ENCODE assay signal across 1 cellular context in the genomic region with DNA sequence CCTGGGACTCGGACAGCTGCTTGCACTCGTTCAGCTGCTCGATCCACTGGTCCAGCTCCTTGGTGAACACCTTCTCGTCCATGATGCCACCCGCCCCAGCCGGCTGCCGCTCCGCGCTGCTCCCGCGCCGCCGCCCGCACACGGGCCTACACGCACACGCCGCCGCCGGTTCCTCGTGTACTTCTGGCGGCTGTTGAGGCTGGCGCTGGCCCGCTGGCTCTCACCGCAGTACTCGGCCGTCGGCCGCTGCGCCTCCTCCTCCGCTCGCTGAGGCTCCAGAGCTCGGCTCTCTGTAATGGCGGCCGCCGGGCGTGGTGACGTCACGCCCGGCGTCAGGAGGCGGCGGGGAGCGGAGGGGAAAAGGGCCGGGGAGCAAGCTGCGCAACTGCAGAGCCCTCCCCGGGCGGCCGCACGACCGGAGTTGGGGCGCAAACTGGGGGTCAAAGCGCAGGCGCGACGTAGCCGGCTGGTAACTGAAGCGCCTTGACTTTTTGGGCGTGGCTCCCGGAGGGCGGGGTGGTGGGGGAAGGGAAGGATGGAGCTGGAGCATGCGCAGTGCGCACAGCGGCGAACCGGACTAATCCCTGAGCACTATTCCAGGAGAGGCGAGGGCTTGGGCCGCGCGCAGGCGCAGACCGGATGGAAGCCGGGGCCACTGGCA.
TF ChIP-seq lines count a peak whose summit lies in the region.

TSS of gene PPP2CA (minus strand) at position 294 of the 661 bp plus-strand sequence. CDS start at position 82, 212 bp downstream.

TF ChIP-seq in HepG2, 621 proteins besides CTCF, POLR2A, EP300 and RAD21 (continued from another document and continues in another):
- TF ChIP-seq, protein P1, sequence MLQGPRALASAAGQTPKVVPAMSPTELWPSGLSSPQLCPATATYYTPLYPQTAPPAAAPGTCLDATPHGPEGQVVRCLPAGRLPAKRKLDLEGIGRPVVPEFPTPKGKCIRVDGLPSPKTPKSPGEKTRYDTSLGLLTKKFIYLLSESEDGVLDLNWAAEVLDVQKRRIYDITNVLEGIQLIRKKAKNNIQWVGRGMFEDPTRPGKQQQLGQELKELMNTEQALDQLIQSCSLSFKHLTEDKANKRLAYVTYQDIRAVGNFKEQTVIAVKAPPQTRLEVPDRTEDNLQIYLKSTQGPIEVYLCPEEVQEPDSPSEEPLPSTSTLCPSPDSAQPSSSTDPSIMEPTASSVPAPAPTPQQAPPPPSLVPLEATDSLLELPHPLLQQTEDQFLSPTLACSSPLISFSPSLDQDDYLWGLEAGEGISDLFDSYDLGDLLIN (CRISPR knock-in tag; IDR thresholded peaks at IDR 0.05; ENCODE audit: borderline replicate concordance): no peak; the same call in 1 of the 2 replicates
- TF ChIP-seq HMG20A (CRISPR knock-in tag; IDR thresholded peaks at IDR 0.05; ENCODE audit: borderline replicate concordance): no peak
- peak; percentile 68; the same call in 1 of the 2 replicates for TF ChIP-seq DNMT1 (CRISPR knock-in tag; IDR thresholded peaks at IDR 0.05)
- no peak; the same call in none of the 2 replicates for TF ChIP-seq REPIN1 (CRISPR knock-in tag; IDR thresholded peaks at IDR 0.05; ENCODE audit: borderline replicate concordance, low read depth)
- TF ChIP-seq GATA4 (IDR thresholded peaks at IDR 0.05; ENCODE audit: borderline replicate concordance, low read depth): no peak; the same call in 1 of the 2 replicates
- TF ChIP-seq NPAS2 (CRISPR knock-in tag; IDR thresholded peaks at IDR 0.05; ENCODE audit: borderline replicate concordance): no peak
- TF ChIP-seq ZNF317 (CRISPR knock-in tag; IDR thresholded peaks at IDR 0.05): no peak
- no peak for TF ChIP-seq MLLT10 (CRISPR knock-in tag; IDR thresholded peaks at IDR 0.05)
- TF ChIP-seq, protein P2, sequence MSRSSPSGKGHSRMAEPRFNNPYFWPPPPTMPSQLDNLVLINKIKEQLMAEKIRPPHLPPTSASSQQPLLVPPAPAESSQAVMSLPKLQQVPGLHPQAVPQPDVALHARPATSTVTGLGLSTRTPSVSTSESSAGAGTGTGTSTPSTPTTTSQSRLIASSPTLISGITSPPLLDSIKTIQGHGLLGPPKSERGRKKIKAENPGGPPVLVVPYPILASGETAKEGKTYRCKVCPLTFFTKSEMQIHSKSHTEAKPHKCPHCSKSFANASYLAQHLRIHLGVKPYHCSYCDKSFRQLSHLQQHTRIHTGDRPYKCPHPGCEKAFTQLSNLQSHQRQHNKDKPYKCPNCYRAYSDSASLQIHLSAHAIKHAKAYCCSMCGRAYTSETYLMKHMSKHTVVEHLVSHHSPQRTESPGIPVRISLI (CRISPR knock-in tag; IDR thresholded peaks at IDR 0.05; ENCODE audit: borderline replicate concordance): 0 out of 2 replicates have a peak, but pooled peaks have one; percentile 44
- TF ChIP-seq ZGPAT (CRISPR knock-in tag; IDR thresholded peaks at IDR 0.05): peak; percentile 92
- TF ChIP-seq SOX6 (IDR thresholded peaks at IDR 0.05): no peak
- no peak for TF ChIP-seq SOX6 (CRISPR knock-in tag; IDR thresholded peaks at IDR 0.05)
- no peak for TF ChIP-seq ZNF615 (CRISPR knock-in tag; IDR thresholded peaks at IDR 0.05; ENCODE audit: borderline replicate concordance)
- TF ChIP-seq, protein P3, sequence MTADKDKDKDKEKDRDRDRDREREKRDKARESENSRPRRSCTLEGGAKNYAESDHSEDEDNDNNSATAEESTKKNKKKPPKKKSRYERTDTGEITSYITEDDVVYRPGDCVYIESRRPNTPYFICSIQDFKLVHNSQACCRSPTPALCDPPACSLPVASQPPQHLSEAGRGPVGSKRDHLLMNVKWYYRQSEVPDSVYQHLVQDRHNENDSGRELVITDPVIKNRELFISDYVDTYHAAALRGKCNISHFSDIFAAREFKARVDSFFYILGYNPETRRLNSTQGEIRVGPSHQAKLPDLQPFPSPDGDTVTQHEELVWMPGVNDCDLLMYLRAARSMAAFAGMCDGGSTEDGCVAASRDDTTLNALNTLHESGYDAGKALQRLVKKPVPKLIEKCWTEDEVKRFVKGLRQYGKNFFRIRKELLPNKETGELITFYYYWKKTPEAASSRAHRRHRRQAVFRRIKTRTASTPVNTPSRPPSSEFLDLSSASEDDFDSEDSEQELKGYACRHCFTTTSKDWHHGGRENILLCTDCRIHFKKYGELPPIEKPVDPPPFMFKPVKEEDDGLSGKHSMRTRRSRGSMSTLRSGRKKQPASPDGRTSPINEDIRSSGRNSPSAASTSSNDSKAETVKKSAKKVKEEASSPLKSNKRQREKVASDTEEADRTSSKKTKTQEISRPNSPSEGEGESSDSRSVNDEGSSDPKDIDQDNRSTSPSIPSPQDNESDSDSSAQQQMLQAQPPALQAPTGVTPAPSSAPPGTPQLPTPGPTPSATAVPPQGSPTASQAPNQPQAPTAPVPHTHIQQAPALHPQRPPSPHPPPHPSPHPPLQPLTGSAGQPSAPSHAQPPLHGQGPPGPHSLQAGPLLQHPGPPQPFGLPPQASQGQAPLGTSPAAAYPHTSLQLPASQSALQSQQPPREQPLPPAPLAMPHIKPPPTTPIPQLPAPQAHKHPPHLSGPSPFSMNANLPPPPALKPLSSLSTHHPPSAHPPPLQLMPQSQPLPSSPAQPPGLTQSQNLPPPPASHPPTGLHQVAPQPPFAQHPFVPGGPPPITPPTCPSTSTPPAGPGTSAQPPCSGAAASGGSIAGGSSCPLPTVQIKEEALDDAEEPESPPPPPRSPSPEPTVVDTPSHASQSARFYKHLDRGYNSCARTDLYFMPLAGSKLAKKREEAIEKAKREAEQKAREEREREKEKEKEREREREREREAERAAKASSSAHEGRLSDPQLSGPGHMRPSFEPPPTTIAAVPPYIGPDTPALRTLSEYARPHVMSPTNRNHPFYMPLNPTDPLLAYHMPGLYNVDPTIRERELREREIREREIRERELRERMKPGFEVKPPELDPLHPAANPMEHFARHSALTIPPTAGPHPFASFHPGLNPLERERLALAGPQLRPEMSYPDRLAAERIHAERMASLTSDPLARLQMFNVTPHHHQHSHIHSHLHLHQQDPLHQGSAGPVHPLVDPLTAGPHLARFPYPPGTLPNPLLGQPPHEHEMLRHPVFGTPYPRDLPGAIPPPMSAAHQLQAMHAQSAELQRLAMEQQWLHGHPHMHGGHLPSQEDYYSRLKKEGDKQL (CRISPR knock-in tag; IDR thresholded peaks at IDR 0.05; ENCODE audit: low read depth): no peak
- peak; percentile 73 for TF ChIP-seq POLR2AphosphoS5 (IDR thresholded peaks at IDR 0.05; ENCODE audit: low read depth, low read length)
- 0 out of 2 replicates have a peak, but pooled peaks have one; percentile 6 for TF ChIP-seq BORCS8-MEF2B (CRISPR knock-in tag; IDR thresholded peaks at IDR 0.05)
- TF ChIP-seq, protein P4, sequence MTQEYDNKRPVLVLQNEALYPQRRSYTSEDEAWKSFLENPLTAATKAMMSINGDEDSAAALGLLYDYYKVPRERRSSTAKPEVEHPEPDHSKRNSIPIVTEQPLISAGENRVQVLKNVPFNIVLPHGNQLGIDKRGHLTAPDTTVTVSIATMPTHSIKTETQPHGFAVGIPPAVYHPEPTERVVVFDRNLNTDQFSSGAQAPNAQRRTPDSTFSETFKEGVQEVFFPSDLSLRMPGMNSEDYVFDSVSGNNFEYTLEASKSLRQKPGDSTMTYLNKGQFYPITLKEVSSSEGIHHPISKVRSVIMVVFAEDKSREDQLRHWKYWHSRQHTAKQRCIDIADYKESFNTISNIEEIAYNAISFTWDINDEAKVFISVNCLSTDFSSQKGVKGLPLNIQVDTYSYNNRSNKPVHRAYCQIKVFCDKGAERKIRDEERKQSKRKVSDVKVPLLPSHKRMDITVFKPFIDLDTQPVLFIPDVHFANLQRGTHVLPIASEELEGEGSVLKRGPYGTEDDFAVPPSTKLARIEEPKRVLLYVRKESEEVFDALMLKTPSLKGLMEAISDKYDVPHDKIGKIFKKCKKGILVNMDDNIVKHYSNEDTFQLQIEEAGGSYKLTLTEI (CRISPR knock-in tag; conservative IDR thresholded peaks at IDR 0.05): no peak
- TF ChIP-seq HIVEP1 (CRISPR knock-in tag; IDR thresholded peaks at IDR 0.05): no peak
- TF ChIP-seq CEBPB (IDR thresholded peaks at IDR 0.05; ENCODE audit: borderline replicate concordance, low read depth, low read length): peak; percentile 20; the same call in 1 of the 2 replicates
- TF ChIP-seq NKX3-1 (CRISPR knock-in tag; IDR thresholded peaks at IDR 0.05): no peak
- TF ChIP-seq ZMYM4 (CRISPR knock-in tag; IDR thresholded peaks at IDR 0.05): peak; percentile 61; the same call in 1 of the 2 replicates
- 0 out of 2 replicates have a peak, but pooled peaks have one; percentile 40 for TF ChIP-seq ZFP82 (CRISPR knock-in tag; IDR thresholded peaks at IDR 0.05; ENCODE audit: borderline replicate concordance)
- TF ChIP-seq SCMH1 (CRISPR knock-in tag; IDR thresholded peaks at IDR 0.05; ENCODE audit: borderline replicate concordance): no peak
- TF ChIP-seq, protein P5, sequence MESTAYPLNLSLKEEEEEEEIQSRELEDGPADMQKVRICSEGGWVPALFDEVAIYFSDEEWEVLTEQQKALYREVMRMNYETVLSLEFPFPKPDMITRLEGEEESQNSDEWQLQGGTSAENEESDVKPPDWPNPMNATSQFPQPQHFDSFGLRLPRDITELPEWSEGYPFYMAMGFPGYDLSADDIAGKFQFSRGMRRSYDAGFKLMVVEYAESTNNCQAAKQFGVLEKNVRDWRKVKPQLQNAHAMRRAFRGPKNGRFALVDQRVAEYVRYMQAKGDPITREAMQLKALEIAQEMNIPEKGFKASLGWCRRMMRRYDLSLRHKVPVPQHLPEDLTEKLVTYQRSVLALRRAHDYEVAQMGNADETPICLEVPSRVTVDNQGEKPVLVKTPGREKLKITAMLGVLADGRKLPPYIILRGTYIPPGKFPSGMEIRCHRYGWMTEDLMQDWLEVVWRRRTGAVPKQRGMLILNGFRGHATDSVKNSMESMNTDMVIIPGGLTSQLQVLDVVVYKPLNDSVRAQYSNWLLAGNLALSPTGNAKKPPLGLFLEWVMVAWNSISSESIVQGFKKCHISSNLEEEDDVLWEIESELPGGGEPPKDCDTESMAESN (CRISPR knock-in tag; conservative IDR thresholded peaks at IDR 0.05): 0 out of 2 replicates have a peak, but pooled peaks have one; percentile 19
- no peak for TF ChIP-seq HOXA7 (CRISPR knock-in tag; IDR thresholded peaks at IDR 0.05)
- TF ChIP-seq MTA1 (CRISPR knock-in tag; IDR thresholded peaks at IDR 0.05; ENCODE audit: borderline replicate concordance): no peak; the same call in 1 of the 2 replicates
- no peak for TF ChIP-seq ZNF850 (CRISPR knock-in tag; conservative IDR thresholded peaks at IDR 0.05)
- TF ChIP-seq ZBTB38 (CRISPR knock-in tag; IDR thresholded peaks at IDR 0.05): no peak
- TF ChIP-seq ZNF567 (CRISPR knock-in tag; IDR thresholded peaks at IDR 0.05; ENCODE audit: borderline replicate concordance): no peak
- TF ChIP-seq MAFF (IDR thresholded peaks at IDR 0.05; ENCODE audit: low read depth, low read length): no peak
- TF ChIP-seq CSRNP2 (CRISPR knock-in tag; conservative IDR thresholded peaks at IDR 0.05; ENCODE audit: low read depth): no peak
- TF ChIP-seq, protein P6, sequence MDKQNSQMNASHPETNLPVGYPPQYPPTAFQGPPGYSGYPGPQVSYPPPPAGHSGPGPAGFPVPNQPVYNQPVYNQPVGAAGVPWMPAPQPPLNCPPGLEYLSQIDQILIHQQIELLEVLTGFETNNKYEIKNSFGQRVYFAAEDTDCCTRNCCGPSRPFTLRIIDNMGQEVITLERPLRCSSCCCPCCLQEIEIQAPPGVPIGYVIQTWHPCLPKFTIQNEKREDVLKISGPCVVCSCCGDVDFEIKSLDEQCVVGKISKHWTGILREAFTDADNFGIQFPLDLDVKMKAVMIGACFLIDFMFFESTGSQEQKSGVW (CRISPR knock-in tag; IDR thresholded peaks at IDR 0.05; ENCODE audit: borderline replicate concordance): no peak
- TF ChIP-seq, protein P7, sequence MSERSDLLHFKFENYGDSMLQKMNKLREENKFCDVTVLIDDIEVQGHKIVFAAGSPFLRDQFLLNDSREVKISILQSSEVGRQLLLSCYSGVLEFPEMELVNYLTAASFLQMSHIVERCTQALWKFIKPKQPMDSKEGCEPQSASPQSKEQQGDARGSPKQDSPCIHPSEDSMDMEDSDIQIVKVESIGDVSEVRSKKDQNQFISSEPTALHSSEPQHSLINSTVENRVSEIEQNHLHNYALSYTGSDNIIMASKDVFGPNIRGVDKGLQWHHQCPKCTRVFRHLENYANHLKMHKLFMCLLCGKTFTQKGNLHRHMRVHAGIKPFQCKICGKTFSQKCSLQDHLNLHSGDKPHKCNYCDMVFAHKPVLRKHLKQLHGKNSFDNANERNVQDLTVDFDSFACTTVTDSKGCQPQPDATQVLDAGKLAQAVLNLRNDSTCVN (CRISPR knock-in tag; IDR thresholded peaks at IDR 0.05; ENCODE audit: borderline replicate concordance): no peak
- TF ChIP-seq KDM3A (CRISPR knock-in tag; IDR thresholded peaks at IDR 0.05; ENCODE audit: low read depth): no peak; the same call in 1 of the 2 replicates
- TF ChIP-seq ZNF589 (CRISPR knock-in tag; conservative IDR thresholded peaks at IDR 0.05): peak; percentile 70
- TF ChIP-seq SKI (IDR thresholded peaks at IDR 0.05; ENCODE audit: partially characterized antibody): no peak
- no peak for TF ChIP-seq ZFP36L2 (CRISPR knock-in tag; IDR thresholded peaks at IDR 0.05)
- TF ChIP-seq TFAP4 (IDR thresholded peaks at IDR 0.05; ENCODE audit: borderline replicate concordance, low read depth): 0 out of 2 replicates have a peak, but pooled peaks have one; percentile 17
- no peak for TF ChIP-seq SRF (IDR thresholded peaks at IDR 0.05; ENCODE audit: low read depth, low read length)
- no peak for TF ChIP-seq FOXM1 (CRISPR knock-in tag; IDR thresholded peaks at IDR 0.05)
- TF ChIP-seq ZNF672 (CRISPR knock-in tag; IDR thresholded peaks at IDR 0.05): no peak
- no peak for TF ChIP-seq ZNF282 (IDR thresholded peaks at IDR 0.05; ENCODE audit: partially characterized antibody)
